In genomic region chr1:217747156-217747769, GRCh38 we compare ENCODE assay signal across 8 cellular contexts.
A peak's percentile ranks its signal among the peaks of the same experiment; 100 is the strongest.
DNase-seq lines count a peak whose midpoint lies in the region; ATAC-seq, FAIRE-seq and TF ChIP-seq lines count a peak whose summit lies in the region.

No MANE protein-coding gene starts in this region.

- H3K4me3 Mint-ChIP-seq in neural crest cell = no peak overlapping the region

- FAIRE-seq in D721Med (lab: Jason Lieb, UNC) = peak; percentile 92

- peak; percentile 94 for TF ChIP-seq CTCF in D721Med (IDR thresholded peaks at IDR 0.05; ENCODE audit: insufficient read depth, missing control alignments)
- peak; percentile 66 for TF ChIP-seq CTCF in choroid plexus epithelial cell (conservative IDR thresholded peaks at IDR 0.05; ENCODE audit: low read depth, low read length)
- peak; percentile 92 for TF ChIP-seq CTCF in neural crest cell (conservative IDR thresholded peaks at IDR 0.05)

- no peaks in the 10 kb centered on the region for H3K4me1 Mint-ChIP-seq in neural crest cell

- H3K27me3 Mint-ChIP-seq in neural crest cell (ENCODE audit: low read depth) = no peaks in the 10 kb centered on the region

- peak; percentile 62 for ATAC-seq in HG02678 (IDR thresholded peaks at IDR 0.05; ENCODE audit: unreplicated experiment)
- no peak for ATAC-seq in GM19035 (IDR thresholded peaks at IDR 0.05; ENCODE audit: unreplicated experiment)
- ATAC-seq in HG03460 (IDR thresholded peaks at IDR 0.05; ENCODE audit: unreplicated experiment) = no peak
- no peak for ATAC-seq in HG03432 (IDR thresholded peaks at IDR 0.05; ENCODE audit: unreplicated experiment)

- H3K27ac Mint-ChIP-seq in neural crest cell (ENCODE audit: unreplicated experiment) = no peak overlapping the region

- H3K36me3 Mint-ChIP-seq in neural crest cell (ENCODE audit: low read depth) = no peaks in the 10 kb centered on the region

- DNase-seq in D721Med (ENCODE audit: insufficient read length, low spot score) (no peak), NCI-H748 (lab: John Stamatoyannopoulos, UW; ENCODE audit: unreplicated experiment) (peak; percentile 46), choroid plexus epithelial cell (ENCODE audit: low read depth) (peak; percentile 66), neural crest cell (ENCODE audit: low read depth, low spot score) (no peak)

- no peak overlapping the region for H3K4me3 ChIP-seq in choroid plexus epithelial cell (ENCODE audit: low read depth, low read length)

- no peaks in the 10 kb centered on the region for H3K9me3 Mint-ChIP-seq in neural crest cell

Comparison
In these comparisons a context has a peak if more than half of its experiments do, and no peak if none do; other contexts are left out.
1. DNase-seq: peak in NCI-H748 (single experiment) and choroid plexus epithelial cell (single experiment); none in D721Med (single experiment) and neural crest cell (single experiment).
2. Peak in every context shown above with its lines, with median percentiles within 50 percentile points of each other: CTCF ChIP-seq.